Comparison of ENCODE assay signal across 10 cellular contexts in genomic region chr11:65645710-65646109, GRCh38. TPM values are rescaled to one million over a fixed set of nuclear protein-coding genes. Genes with fewer than 3 reads are reported as not detected.
DNase-seq lines count a peak whose midpoint lies in the region; ATAC-seq and TF ChIP-seq lines count a peak whose summit lies in the region.
"Had no signal": no experiment of that assay in that cellular context is flagged by ENCODE, and none has a peak within 500 bp of the region (broad histone marks: within the 10 kb centered on the region; RNA-seq: fewer than 3 reads in every experiment).

No MANE protein-coding gene starts in this region.

- POLR2A ChIA-PET in activated CD4-positive, alpha-beta T cell treated with anti-CD3 and anti-CD28 coated beads for 36 hours (lab: Charles Lee), result no interaction called here

- no peaks in the 10 kb centered on the region for H3K27me3 Mint-ChIP-seq in activated CD4-positive, alpha-beta T cell treated with anti-CD3 and anti-CD28 coated beads for 36 hours
- H3K27me3 Mint-ChIP-seq in stimulated activated memory B cell treated with anti-CD40 and anti-IgM and Interleukin-4, amounts not matched to agents 10 μg/mL and 1 μg/mL and 100 μg/mL, for 72 hours, result no peaks in the 10 kb centered on the region

- no peak overlapping the region for H3K4me3 Mint-ChIP-seq in activated CD4-positive, alpha-beta T cell treated with anti-CD3 and anti-CD28 coated beads for 36 hours
- no peak overlapping the region for H3K4me3 Mint-ChIP-seq in stimulated activated memory B cell treated with anti-CD40 and anti-IgM and Interleukin-4, amounts not matched to agents 10 μg/mL and 1 μg/mL and 100 μg/mL, for 72 hours
- H3K4me3 Mint-ChIP-seq: activated T-helper 1 cell treated with anti-CD3 and anti-CD28 coated beads, Interleukin-12 subunit alpha, Interleukin-12 subunit beta, Interleukin-2, Interleukin-4 antibody, amounts not matched to agents 30 ng/mL and 10 ng/mL and 1 ng/mL, durations not matched to agents 14 hours and 24 hours and 36 hours had no signal

- ATAC-seq in activated CD4-positive, alpha-beta T cell treated with anti-CD3 and anti-CD28 coated beads for 36 hours, result no peak
- no peak for ATAC-seq in stimulated activated memory B cell treated with anti-CD40 and anti-IgM and Interleukin-4, amounts not matched to agents 10 μg/mL and 1 μg/mL and 100 μg/mL, for 72 hours
- no peak for ATAC-seq in omental fat pad (ENCODE audit: low FRiP score)
- ATAC-seq: right cardiac atrium had no signal

- no peaks in the 10 kb centered on the region for H3K9me3 Mint-ChIP-seq in activated CD4-positive, alpha-beta T cell treated with anti-CD3 and anti-CD28 coated beads for 36 hours (ENCODE audit: low read depth)
- no peaks in the 10 kb centered on the region for H3K9me3 Mint-ChIP-seq in stimulated activated memory B cell treated with anti-CD40 and anti-IgM and Interleukin-4, amounts not matched to agents 10 μg/mL and 1 μg/mL and 100 μg/mL, for 72 hours
- H3K9me3 Mint-ChIP-seq: activated T-helper 1 cell treated with anti-CD3 and anti-CD28 coated beads, Interleukin-12 subunit alpha, Interleukin-12 subunit beta, Interleukin-2, Interleukin-4 antibody, amounts not matched to agents 30 ng/mL and 10 ng/mL and 1 ng/mL, durations not matched to agents 14 hours and 24 hours and 36 hours had no signal

- DNase-seq in activated CD4-positive, alpha-beta T cell treated with anti-CD3 and anti-CD28 coated beads for 36 hours, result no peak
- no peak for DNase-seq in activated CD4-positive, alpha-beta T cell treated with anti-CD3 and anti-CD28 coated beads for 1 hour
- DNase-seq in fibroblast of peridontal ligament (ENCODE audit: extremely low read depth) (peak; percentile 23), omental fat pad (ENCODE audit: low spot score) (no peak), activated gamma-delta T cell treated with Interleukin-2 at 50 U/mL for 16 hours (no peak)
- DNase-seq: transverse colon had no signal

- H3K4me1 Mint-ChIP-seq in activated CD4-positive, alpha-beta T cell treated with anti-CD3 and anti-CD28 coated beads for 36 hours, result peaks cover 26% of the 10 kb centered on the region
- H3K4me1 Mint-ChIP-seq in stimulated activated memory B cell treated with anti-CD40 and anti-IgM and Interleukin-4, amounts not matched to agents 10 μg/mL and 1 μg/mL and 100 μg/mL, for 72 hours, result peaks cover 55% of the 10 kb centered on the region

- no peak for TF ChIP-seq CTCF in omental fat pad (IDR thresholded peaks at IDR 0.05)

- CTCF ChIA-PET in activated CD4-positive, alpha-beta T cell treated with anti-CD3 and anti-CD28 coated beads for 36 hours (lab: Charles Lee), result interaction anchor here (0.6 to 0.7 kb wide), 2 partner anchors 279 to 1725 kb away, joined by 3 read pairs; no protein-coding TSS in a partner anchor

- peak overlapping the region; percentile 42 for H3K27ac Mint-ChIP-seq in activated CD4-positive, alpha-beta T cell treated with anti-CD3 and anti-CD28 coated beads for 36 hours
- H3K27ac Mint-ChIP-seq in stimulated activated memory B cell treated with anti-CD40 and anti-IgM and Interleukin-4, amounts not matched to agents 10 μg/mL and 1 μg/mL and 100 μg/mL, for 72 hours, result peak overlapping the region; percentile 58
- H3K27ac Mint-ChIP-seq: activated T-helper 1 cell treated with anti-CD3 and anti-CD28 coated beads, Interleukin-12 subunit alpha, Interleukin-12 subunit beta, Interleukin-2, Interleukin-4 antibody, amounts not matched to agents 30 ng/mL and 10 ng/mL and 1 ng/mL, durations not matched to agents 14 hours and 24 hours and 36 hours had no signal

- H3K36me3 Mint-ChIP-seq in activated CD4-positive, alpha-beta T cell treated with anti-CD3 and anti-CD28 coated beads for 36 hours (ENCODE audit: low read depth), result peaks cover 42% of the 10 kb centered on the region
- peaks cover 62% of the 10 kb centered on the region for H3K36me3 Mint-ChIP-seq in stimulated activated memory B cell treated with anti-CD40 and anti-IgM and Interleukin-4, amounts not matched to agents 10 μg/mL and 1 μg/mL and 100 μg/mL, for 72 hours

- intact Hi-C loops in activated CD4-positive, alpha-beta T cell treated with anti-CD3 and anti-CD28 coated beads for 36 hours (cut with DNase I, micrococcal nuclease), result no loop called here

RNA-seq across cellular contexts. Expression of gene SIPA1, which starts 7.8 kb away (rescaled TPM):
- total RNA-seq in activated CD4-positive, alpha-beta T cell treated with anti-CD3 and anti-CD28 coated beads for 36 hours, result 100 to 1,000 TPM; 181 to 202 TPM
- 10 to 100 TPM; 19.3 to 60.5 (median 33.3) TPM for total RNA-seq in omental fat pad

RNA-seq across cellular contexts. Expression of gene RELA, which starts 17.0 kb away (rescaled TPM):
- 100 to 1,000 TPM in 1 of 2 experiments, 10 to 100 TPM in 1; 76.9 to 109 TPM for total RNA-seq in activated CD4-positive, alpha-beta T cell treated with anti-CD3 and anti-CD28 coated beads for 36 hours
- total RNA-seq in omental fat pad, result 10 to 100 TPM; 37.8 to 72.7 (median 46.8) TPM

RNA-seq across cellular contexts. Expression of gene PCNX3, which starts 30.1 kb away (rescaled TPM):
- total RNA-seq in activated CD4-positive, alpha-beta T cell treated with anti-CD3 and anti-CD28 coated beads for 36 hours, result 10 to 100 TPM; 27.9 to 30.7 TPM
- total RNA-seq in omental fat pad, result 10 to 100 TPM; 15.8 to 25.1 (median 20.7) TPM

RNA-seq across cellular contexts. Expression of gene MAP3K11, which starts 31.7 kb away (rescaled TPM):
- total RNA-seq in activated CD4-positive, alpha-beta T cell treated with anti-CD3 and anti-CD28 coated beads for 36 hours, result 10 to 100 TPM; 47.4 to 54.3 TPM
- total RNA-seq in omental fat pad, result 10 to 100 TPM; 29.6 to 69.5 (median 44.8) TPM

RNA-seq across cellular contexts. Expression of gene KCNK7, which starts 50.1 kb away (rescaled TPM):
- total RNA-seq in activated CD4-positive, alpha-beta T cell treated with anti-CD3 and anti-CD28 coated beads for 36 hours, result under 1 TPM; 0.27 to 0.37 TPM
- 1 to 10 TPM in 3 of 4 donors, not detected in 1; 1.1 to 1.7 (median 1.5) TPM for total RNA-seq in omental fat pad
- total RNA-seq: RPMI7951 had no signal
